In genomic region chr17:78416791-78417530, GRCh38 we compare ENCODE assay signal across 8 cellular contexts. TPM values are rescaled to one million over a fixed set of nuclear protein-coding genes. Genes with fewer than 3 reads are reported as not detected.
DNase-seq lines count a peak whose midpoint lies in the region; ATAC-seq lines count a peak whose summit lies in the region.

No MANE protein-coding gene starts in this region.

- no peaks in the 10 kb centered on the region for H3K27me3 ChIP-seq in right cardiac atrium (ENCODE audit: control insufficient read depth, insufficient read depth)

- no peaks in the 10 kb centered on the region for H3K27me3 Mint-ChIP-seq in activated naive CD8-positive, alpha-beta T cell treated with anti-CD3 and anti-CD28 coated beads, Interleukin-2, amount 10 ng/mL, durations not matched to agents 7 days and 5 days

- H3K4me1 Mint-ChIP-seq in activated naive CD8-positive, alpha-beta T cell treated with anti-CD3 and anti-CD28 coated beads, Interleukin-2, amount 10 ng/mL, durations not matched to agents 7 days and 5 days, result peaks cover 62% of the 10 kb centered on the region

- H3K4me3 ChIP-seq in right cardiac atrium (ENCODE audit: low read length), result no peak overlapping the region
- H3K4me3 ChIP-seq in skin epidermis, result no peak overlapping the region

- no peaks in the 10 kb centered on the region for H3K9me3 Mint-ChIP-seq in activated naive CD8-positive, alpha-beta T cell treated with anti-CD3 and anti-CD28 coated beads, Interleukin-2, amount 10 ng/mL, durations not matched to agents 7 days and 5 days

- WGBS in right cardiac atrium, result 47% methylated on average over 15 of the region's 15 CpGs

- DNase-seq in Kasumi-1 (lab: John Stamatoyannopoulos, UW), result peak; percentile 60 to 71
- no peak for DNase-seq in activated naive CD8-positive, alpha-beta T cell treated with anti-CD3 and anti-CD28 coated beads, Interleukin-2, amount 10 ng/mL, durations not matched to agents 7 days and 5 days
- peak in 2 of 3 donors; percentile 63 to 73 for DNase-seq in right cardiac atrium
- no peak for DNase-seq in DMS 273 (lab: John Stamatoyannopoulos, UW; ENCODE audit: unreplicated experiment)
- no peak for DNase-seq in LoVo (ENCODE audit: low spot score)

- peak overlapping the region; percentile 95 for H3K27ac Mint-ChIP-seq in activated naive CD8-positive, alpha-beta T cell treated with anti-CD3 and anti-CD28 coated beads, Interleukin-2, amount 10 ng/mL, durations not matched to agents 7 days and 5 days

- H3K4me1 ChIP-seq in right cardiac atrium (ENCODE audit: control insufficient read depth, insufficient read depth, low read length), result peaks cover 27% of the 10 kb centered on the region

- peak overlapping the region; percentile 61 for H3K4me3 Mint-ChIP-seq in activated naive CD8-positive, alpha-beta T cell treated with anti-CD3 and anti-CD28 coated beads, Interleukin-2, amount 10 ng/mL, durations not matched to agents 7 days and 5 days

- peak overlapping the region; percentile 88 for H3K27ac ChIP-seq in right cardiac atrium (ENCODE audit: low read length)
- H3K27ac ChIP-seq in skin epidermis, result peak overlapping the region in 20 of 21 experiments; percentile 48 to 89 (median 80)

- H3K36me3 Mint-ChIP-seq in activated naive CD8-positive, alpha-beta T cell treated with anti-CD3 and anti-CD28 coated beads, Interleukin-2, amount 10 ng/mL, durations not matched to agents 7 days and 5 days, result peaks cover 22% of the 10 kb centered on the region

- no peak for ATAC-seq in activated naive CD8-positive, alpha-beta T cell treated with anti-CD3 and anti-CD28 coated beads, Interleukin-2, amount 10 ng/mL, durations not matched to agents 7 days and 5 days (ENCODE audit: low read depth)
- ATAC-seq in right cardiac atrium (peak; percentile 52 to 78), GM18868 (IDR thresholded peaks at IDR 0.05; ENCODE audit: unreplicated experiment) (no peak), GM18519 (IDR thresholded peaks at IDR 0.05; ENCODE audit: low FRiP score, unreplicated experiment) (no peak)

- no peaks in the 10 kb centered on the region for H3K9me3 ChIP-seq in right cardiac atrium (ENCODE audit: control insufficient read depth, low read length)

- POLR2A ChIA-PET in activated naive CD8-positive, alpha-beta T cell treated with anti-CD3 and anti-CD28 coated beads, Interleukin-2, amount 10 ng/mL, durations not matched to agents 7 days and 5 days (lab: Charles Lee), result interaction anchor here (0.6 to 1.5 kb wide), 3 partner anchors 14 to 61 kb away, joined by 3 to 5 read pairs (median 3); no protein-coding TSS in a partner anchor

- intact Hi-C loops in right cardiac atrium (cut with DNase I), result loop anchor here in 1 of 4 donors (5.0 kb wide), 1 partner anchor 35 kb away; no protein-coding TSS in a partner anchor

RNA-seq across cellular contexts. Expression of gene PGS1, which starts 38.5 kb away (rescaled TPM):
- total RNA-seq in activated naive CD8-positive, alpha-beta T cell treated with anti-CD3 and anti-CD28 coated beads, Interleukin-2, amount 10 ng/mL, durations not matched to agents 7 days and 5 days, result 10 to 100 TPM; 70.2 to 73.2 TPM
- total RNA-seq in right cardiac atrium, result 10 to 100 TPM; 20.2 to 22.2 (median 20.8) TPM
- polyA plus RNA-seq in right cardiac atrium, result 13.9 TPM

RNA-seq across cellular contexts. Expression of gene SOCS3, which starts 57.1 kb away (rescaled TPM):
- 1 to 10 TPM; 6.6 to 6.7 TPM for total RNA-seq in activated naive CD8-positive, alpha-beta T cell treated with anti-CD3 and anti-CD28 coated beads, Interleukin-2, amount 10 ng/mL, durations not matched to agents 7 days and 5 days
- total RNA-seq in right cardiac atrium, result 10 to 100 TPM in 3 of 4 donors, 1 to 10 TPM in 1; 6.6 to 51.2 (median 11.6) TPM
- polyA plus RNA-seq in right cardiac atrium, result 52.6 TPM

Comparison
In these comparisons a context has a peak if more than half of its experiments do, and no peak if none do; other contexts are left out.
1. DNase-seq: peak in Kasumi-1 (2 of 2) and right cardiac atrium (2 of 3); none in activated naive CD8-positive, alpha-beta T cell treated with anti-CD3 and anti-CD28 coated beads, Interleukin-2, amount 10 ng/mL, durations not matched to agents 7 days and 5 days (single experiment), DMS 273 (single experiment) and LoVo (single experiment).
2. ATAC-seq: peak in right cardiac atrium (2 of 2); none in activated naive CD8-positive, alpha-beta T cell treated with anti-CD3 and anti-CD28 coated beads, Interleukin-2, amount 10 ng/mL, durations not matched to agents 7 days and 5 days (single experiment), GM18868 (single experiment) and GM18519 (single experiment).